Comparison of ENCODE assay signal across 8 cellular contexts in genomic region chr10:117503170-117503885, GRCh38. TPM values are rescaled to one million over a fixed set of nuclear protein-coding genes. Genes with fewer than 3 reads are reported as not detected.
DNase-seq lines count a peak whose midpoint lies in the region; ATAC-seq and TF ChIP-seq lines count a peak whose summit lies in the region.

No MANE protein-coding gene starts in this region.

- no peaks in the 10 kb centered on the region for H3K36me3 Mint-ChIP-seq in glutamatergic neuron (ENCODE audit: unreplicated experiment)
- no peaks in the 10 kb centered on the region for H3K36me3 Mint-ChIP-seq in CD8-positive, alpha-beta T cell

- POLR2A ChIA-PET in CD8-positive, alpha-beta T cell (lab: Charles Lee) = no interaction called here

- intact Hi-C loops in CD8-positive, alpha-beta T cell (cut with DNase I, micrococcal nuclease) = no loop called here
- intact Hi-C loops in posterior vena cava (cut with DNase I) = no loop called here

- DNase-seq in GM13977 (ENCODE audit: low spot score) (no peak), NCI-H2081 treated with DMSO at 0.1 percent for 48 hours (lab: John Stamatoyannopoulos, UW) (peak; percentile 25), glutamatergic neuron (no peak), iPS-NIHi7 (ENCODE audit: extremely low spot score) (no peak), posterior vena cava (ENCODE audit: low spot score) (no peak), anterior cingulate cortex (lab: John Stamatoyannopoulos, UW) (no peak)
- DNase-seq in CD8-positive, alpha-beta T cell = no peak

- H3K4me3 Mint-ChIP-seq in glutamatergic neuron (ENCODE audit: unreplicated experiment) = peak overlapping the region; percentile 50
- H3K4me3 Mint-ChIP-seq in CD8-positive, alpha-beta T cell = no peak overlapping the region

- H3K4me1 Mint-ChIP-seq in glutamatergic neuron (ENCODE audit: low read depth, unreplicated experiment) = peaks cover 24% of the 10 kb centered on the region
- H3K4me1 Mint-ChIP-seq in CD8-positive, alpha-beta T cell (ENCODE audit: low read depth) = no peaks in the 10 kb centered on the region

- no peaks in the 10 kb centered on the region for H3K27me3 ChIP-seq in CD8-positive, alpha-beta T cell (ENCODE audit: insufficient read depth, low read length)

- H3K36me3 ChIP-seq in CD8-positive, alpha-beta T cell (ENCODE audit: insufficient read depth, low read length) = no peaks in the 10 kb centered on the region

- ATAC-seq in GM21786 (IDR thresholded peaks at IDR 0.05; ENCODE audit: unreplicated experiment) = peak; percentile 93
- no peak for ATAC-seq in CD8-positive, alpha-beta T cell

- peaks cover 3% of the 10 kb centered on the region for H3K27me3 Mint-ChIP-seq in glutamatergic neuron (ENCODE audit: unreplicated experiment)
- H3K27me3 Mint-ChIP-seq in CD8-positive, alpha-beta T cell (ENCODE audit: low read depth) = peaks cover 8% of the 10 kb centered on the region

- CTCF ChIA-PET in CD8-positive, alpha-beta T cell (lab: Charles Lee) = interaction anchor here (0.5 to 1.5 kb wide), 2 partner anchors 603 to 956 kb away, joined by 3 to 4 read pairs; no protein-coding TSS in a partner anchor

- in situ Hi-C loops in GM13977 (cut with MboI; ENCODE audit: low pct_unique_long_range_greater_than_20kb, low sequenced_read_pairs, unreplicated experiment) = no loop called here

- no peaks in the 10 kb centered on the region for H3K4me1 ChIP-seq in CD8-positive, alpha-beta T cell (ENCODE audit: insufficient read depth, low read length)

- H3K9me3 Mint-ChIP-seq in glutamatergic neuron (ENCODE audit: unreplicated experiment) = peaks cover 11% of the 10 kb centered on the region
- no peaks in the 10 kb centered on the region for H3K9me3 Mint-ChIP-seq in CD8-positive, alpha-beta T cell

- TF ChIP-seq CTCF in GM13977 (IDR thresholded peaks at IDR 0.05; ENCODE audit: extremely low read depth, insufficient read depth, missing control alignments) (peak; percentile 10), glutamatergic neuron (IDR thresholded peaks at IDR 0.05; ENCODE audit: partially characterized antibody, unreplicated experiment) (no peak)
- no peak for TF ChIP-seq CTCF in CD8-positive, alpha-beta T cell (IDR thresholded peaks at IDR 0.05)

- H3K27ac Mint-ChIP-seq in glutamatergic neuron (ENCODE audit: unreplicated experiment) = peak overlapping the region; percentile 90
- H3K27ac Mint-ChIP-seq in CD8-positive, alpha-beta T cell = no peak overlapping the region

- no peak overlapping the region for H3K4me3 ChIP-seq in CD8-positive, alpha-beta T cell (ENCODE audit: low read depth, low read length)

- no peak overlapping the region for H3K27ac ChIP-seq in CD8-positive, alpha-beta T cell (ENCODE audit: low read depth, low read length)

- no peaks in the 10 kb centered on the region for H3K9me3 ChIP-seq in CD8-positive, alpha-beta T cell (ENCODE audit: low read length)

RNA-seq across cellular contexts. Expression of gene EMX2, which starts 39.2 kb away (rescaled TPM):
- total RNA-seq in glutamatergic neuron (ENCODE audit: unreplicated experiment) (0.47 TPM), posterior vena cava (1 to 10 TPM; 2.5 to 3.6 TPM)
- not detected for total RNA-seq in CD8-positive, alpha-beta T cell
